ENCODE assay signal across 8 cellular contexts in genomic region chr9:35114113-35114847, GRCh38. TPM values are rescaled to one million over a fixed set of nuclear protein-coding genes. Genes with fewer than 3 reads are reported as not detected.
A peak's percentile ranks its signal among the peaks of the same experiment; 100 is the strongest.
DNase-seq lines count a peak whose midpoint lies in the region; ATAC-seq and TF ChIP-seq lines count a peak whose summit lies in the region.

No MANE protein-coding gene starts in this region.

- peak overlapping the region; percentile 81 for H2AFZ ChIP-seq in Loucy (ENCODE audit: low read length)

- H3K79me2 ChIP-seq in Loucy (ENCODE audit: insufficient read depth, low read length): peaks cover 8% of the 10 kb centered on the region; the same call in 1 of the 2 replicates

- no peaks in the 10 kb centered on the region for H3K9me3 ChIP-seq in Loucy (ENCODE audit: insufficient read depth, low read depth, low read length)
- no peaks in the 10 kb centered on the region for H3K9me3 ChIP-seq in left ventricle myocardium inferior (replicated peaks)

- H3F3A ChIP-seq in Loucy (ENCODE audit: low read depth): peaks cover 7% of the 10 kb centered on the region

- DNase-seq in ELF-1 (ENCODE audit: low read depth, low spot score) (peak; percentile 99), amniotic epithelial cell (ENCODE audit: low read depth) (peak; percentile 94), left ventricle myocardium inferior (peak; percentile 84), posterior cingulate gyrus (peak; percentile 36 to 94 (median 64))

- peak overlapping the region; percentile 96 for H3K4me2 ChIP-seq in Loucy (ENCODE audit: low read depth, low read length, poor library complexity, severe bottlenecking)

- H3K9ac ChIP-seq in Loucy (ENCODE audit: low read depth, low read length, poor library complexity, severe bottlenecking): peak overlapping the region; percentile 85

- no peaks in the 10 kb centered on the region for H3K36me3 ChIP-seq in Loucy (ENCODE audit: insufficient read depth, low read length)
- H3K36me3 ChIP-seq in left ventricle myocardium inferior: no peaks in the 10 kb centered on the region

- peak overlapping the region; percentile 95 for H3K27ac ChIP-seq in left ventricle myocardium inferior (replicated peaks)

- H3K4me1 ChIP-seq in Loucy (ENCODE audit: insufficient read depth, low read length, poor library complexity, severe bottlenecking) (peaks cover 44% of the 10 kb centered on the region), left ventricle myocardium inferior (peaks cover 74% of the 10 kb centered on the region)

- no peaks in the 10 kb centered on the region for H3K9me2 ChIP-seq in Loucy (replicated peaks; ENCODE audit: low read depth, low read length)

- H4K20me1 ChIP-seq in Loucy (ENCODE audit: insufficient read depth, low read length, poor library complexity, severe bottlenecking): peaks cover 4% of the 10 kb centered on the region

- H3K4me3 ChIP-seq in Loucy (ENCODE audit: low read length, poor library complexity, severe bottlenecking) (peak overlapping the region; percentile 75), left ventricle myocardium inferior (peak overlapping the region; percentile 74)

- intact Hi-C loops in left ventricle myocardium inferior (cut with micrococcal nuclease): loop anchor here (10.0 kb wide), 1 partner anchor 141 kb away; no protein-coding TSS in a partner anchor
- intact Hi-C loops in posterior cingulate gyrus (cut with DNase I): no loop called here

- no peaks in the 10 kb centered on the region for H3K27me3 ChIP-seq in Loucy (ENCODE audit: insufficient read depth, low read length, poor library complexity, severe bottlenecking)
- no peaks in the 10 kb centered on the region for H3K27me3 ChIP-seq in left ventricle myocardium inferior (ENCODE audit: low read depth)

- no peak for TF ChIP-seq CTCF in Loucy (conservative IDR thresholded peaks at IDR 0.05; ENCODE audit: low read length)
- TF ChIP-seq CTCF in left ventricle myocardium inferior (IDR thresholded peaks at IDR 0.05; ENCODE audit: borderline replicate concordance): no peak

- peak; percentile 56 for ATAC-seq in SK-N-SH treated with all-trans-retinoic acid at 6 μM for 48 hours
- no peak for ATAC-seq in HG03432 (IDR thresholded peaks at IDR 0.05; ENCODE audit: unreplicated experiment)
- ATAC-seq in HG03460 (IDR thresholded peaks at IDR 0.05; ENCODE audit: unreplicated experiment): no peak

TF ChIP-seq in SK-N-SH treated with all-trans-retinoic acid at 6 μM for 48 hours, 23 proteins besides CTCF, POLR2A, EP300 and RAD21:
- TF ChIP-seq ZNF70 (CRISPR knock-in tag; IDR thresholded peaks at IDR 0.05): no peak
- TF ChIP-seq OSR1 (CRISPR knock-in tag; IDR thresholded peaks at IDR 0.05): no peak
- no peak for TF ChIP-seq CREB5 (CRISPR knock-in tag; IDR thresholded peaks at IDR 0.05; ENCODE audit: low read depth)
- TF ChIP-seq PPARA (CRISPR knock-in tag; IDR thresholded peaks at IDR 0.05; ENCODE audit: borderline replicate concordance): no peak
- TF ChIP-seq ZFP3 (CRISPR knock-in tag; IDR thresholded peaks at IDR 0.05): peak; percentile 92
- TF ChIP-seq ESRRG (CRISPR knock-in tag; IDR thresholded peaks at IDR 0.05): no peak
- no peak for TF ChIP-seq TOX (CRISPR knock-in tag; IDR thresholded peaks at IDR 0.05; ENCODE audit: borderline replicate concordance)
- no peak for TF ChIP-seq PATZ1 (CRISPR knock-in tag; IDR thresholded peaks at IDR 0.05; ENCODE audit: borderline replicate concordance)

RNA-seq across cellular contexts. Expression of gene ATOSB, which starts 1.4 kb away (rescaled TPM):
- 17.0 TPM for total RNA-seq in left ventricle myocardium inferior

RNA-seq across cellular contexts. Expression of gene STOML2, which starts 11.3 kb away (rescaled TPM):
- 132 TPM for total RNA-seq in left ventricle myocardium inferior

RNA-seq across cellular contexts. Expression of gene PIGO, which starts 17.9 kb away (rescaled TPM):
- total RNA-seq in left ventricle myocardium inferior: 9.4 TPM

RNA-seq across cellular contexts. Expression of gene FANCG, which starts 34.5 kb away (rescaled TPM):
- 5.6 TPM for total RNA-seq in left ventricle myocardium inferior

RNA-seq across cellular contexts. Expression of gene VCP, which starts 41.9 kb away (rescaled TPM):
- total RNA-seq in left ventricle myocardium inferior: 253 TPM
